ENCODE assay signal across 8 cellular contexts in the genomic region with DNA sequence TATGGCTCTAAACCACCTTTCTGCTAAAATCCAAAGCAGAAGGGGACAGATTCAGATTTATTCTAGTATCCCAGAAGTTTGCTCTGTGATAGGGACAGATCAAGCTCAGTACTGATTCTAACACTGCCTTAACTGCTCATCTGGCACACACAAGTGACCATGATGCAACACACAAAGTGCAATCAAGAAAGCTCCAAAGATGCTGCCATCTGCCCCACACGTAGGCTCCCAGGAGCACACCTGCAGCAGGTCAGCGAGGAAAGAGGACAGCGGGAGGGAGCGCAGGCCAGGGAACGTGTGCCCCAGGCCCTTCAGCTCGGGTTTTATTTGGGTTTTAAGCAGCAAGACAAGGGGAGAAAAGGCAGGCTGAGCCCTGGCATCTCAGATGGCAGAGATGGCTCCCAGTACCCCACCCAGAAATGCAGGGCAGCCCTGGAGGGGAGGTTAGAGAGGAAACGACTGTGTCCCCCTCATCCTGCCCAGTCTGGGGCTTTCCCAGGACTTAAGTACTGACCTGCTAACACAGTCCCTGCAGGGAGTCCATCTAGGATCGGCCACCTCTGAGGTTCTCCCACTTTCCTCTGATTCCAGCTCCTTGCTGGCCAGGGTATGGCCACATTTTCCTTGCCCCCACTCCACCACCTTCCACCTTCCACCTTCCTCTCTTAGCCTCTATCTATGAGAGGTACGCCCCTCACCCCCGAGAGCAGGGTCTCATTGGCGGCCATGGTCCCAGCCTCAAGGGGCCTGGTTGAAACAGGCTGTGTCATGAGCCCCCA. TPM values are rescaled to one million over a fixed set of nuclear protein-coding genes. Genes with fewer than 3 reads are reported as not detected.
DNase-seq lines count a peak whose midpoint lies in the region; ATAC-seq and TF ChIP-seq lines count a peak whose summit lies in the region.

No MANE protein-coding gene starts in this region.

- H3K9me3 Mint-ChIP-seq in GM23338, result no peaks in the 10 kb centered on the region

- H4K20me1 ChIP-seq in GM23338 (replicated peaks; ENCODE audit: insufficient read depth), result peaks cover 23% of the 10 kb centered on the region

- peaks cover 27% of the 10 kb centered on the region for H3K4me1 Mint-ChIP-seq in GM23338

- TF ChIP-seq POLR2A in sigmoid colon (IDR thresholded peaks at IDR 0.05), result no peak

- H3K9me2 ChIP-seq in GM23338 (ENCODE audit: insufficient read depth), result no peaks in the 10 kb centered on the region

- peaks cover 5% of the 10 kb centered on the region; the same call in 1 of the 2 replicates for H3K27me3 ChIP-seq in GM23338 (ENCODE audit: insufficient read depth)
- no peaks in the 10 kb centered on the region for H3K27me3 ChIP-seq in sigmoid colon

- DNase-seq in GM23338 (ENCODE audit: low spot score) (no peak), RWPE1 (ENCODE audit: low spot score) (no peak), fibroblast of peridontal ligament (ENCODE audit: extremely low read depth) (peak; percentile 28), sigmoid colon (no peak)

- H3K36me3 ChIP-seq in GM23338 (ENCODE audit: insufficient read depth), result no peaks in the 10 kb centered on the region
- H3K36me3 ChIP-seq in sigmoid colon, result peaks cover 0 to 13% (median 3%) of the 10 kb centered on the region in 4 donors

- H3K27ac Mint-ChIP-seq in GM23338, result peak overlapping the region; percentile 98

- intact Hi-C loops in sigmoid colon (cut with DNase I), result loop anchor here (5.0 kb wide), 2 partner anchors 193 to 268 kb away; no protein-coding TSS in a partner anchor

- WGBS in sigmoid colon, 2 donors, result 8 to 31% methylated on average over 11 of the region's 11 CpGs

- H3K9me3 ChIP-seq in sigmoid colon, result no peaks in the 10 kb centered on the region

- peak overlapping the region; percentile 98 for H3K4me3 Mint-ChIP-seq in GM23338

- H3K79me2 ChIP-seq in GM23338 (replicated peaks; ENCODE audit: insufficient read depth), result peaks cover 43% of the 10 kb centered on the region

- CTCF ChIA-PET in RWPE1 (lab: Yijun Ruan, JAX), result no interaction called here

- H3K36me3 Mint-ChIP-seq in GM23338 (ENCODE audit: low read depth), result peaks cover 36% of the 10 kb centered on the region

- H2AFZ ChIP-seq in GM23338, result no peak overlapping the region

- H3K27me3 Mint-ChIP-seq in GM23338 (ENCODE audit: insufficient read depth, low read depth, poor library complexity), result peaks cover 11% of the 10 kb centered on the region

- peak overlapping the region; percentile 95 for H3K4me3 ChIP-seq in GM23338
- peak overlapping the region; percentile 75 to 99 (median 83) for H3K4me3 ChIP-seq in sigmoid colon

- ATAC-seq in GM23338 (no peak), GM18907 (IDR thresholded peaks at IDR 0.05; ENCODE audit: unreplicated experiment) (no peak), GM19467 (IDR thresholded peaks at IDR 0.05; ENCODE audit: unreplicated experiment) (no peak), HG02588 (IDR thresholded peaks at IDR 0.05; ENCODE audit: unreplicated experiment) (no peak), GM21515 (IDR thresholded peaks at IDR 0.05; ENCODE audit: unreplicated experiment) (no peak)

- H3K27ac ChIP-seq in GM23338 (ENCODE audit: low read depth) (no peak overlapping the region), RWPE1 (peak overlapping the region; percentile 86), sigmoid colon (peak overlapping the region in 3 of 4 donors; percentile 81 to 87 (median 85))

- H3F3A ChIP-seq in GM23338 (replicated peaks; ENCODE audit: low read depth), result 0 out of 2 replicates have a peak, but pooled peaks cover 4% of the 10 kb centered on the region

- peaks cover 15% of the 10 kb centered on the region for H3K4me1 ChIP-seq in GM23338 (ENCODE audit: insufficient read depth)
- H3K4me1 ChIP-seq in sigmoid colon, result peaks cover 0 to 47% (median 42%) of the 10 kb centered on the region in 4 donors

- POLR2A ChIA-PET in RWPE1 (lab: Yijun Ruan, JAX; ENCODE audit: low non-redundant PET), result no interaction called here

- no peak for TF ChIP-seq CTCF in GM23338 (conservative IDR thresholded peaks at IDR 0.05; ENCODE audit: low read depth in 2 of 2)
- TF ChIP-seq CTCF in RWPE1 (conservative IDR thresholded peaks at IDR 0.05; ENCODE audit: low read depth), result no peak
- no peak for TF ChIP-seq CTCF in sigmoid colon (IDR thresholded peaks at IDR 0.05)

- H3K4me2 ChIP-seq in GM23338, result peak overlapping the region; percentile 87

- TF ChIP-seq EP300 in sigmoid colon (IDR thresholded peaks at IDR 0.05), result no peak

TF ChIP-seq in GM23338, 12 proteins besides CTCF, POLR2A, EP300 and RAD21 (continues in another document):
- no peak for TF ChIP-seq EZH2 (IDR thresholded peaks at IDR 0.05; ENCODE audit: low read depth, unreplicated experiment)
- TF ChIP-seq STAT1 (IDR thresholded peaks at IDR 0.05; ENCODE audit: unreplicated experiment), result no peak
- no peak for TF ChIP-seq POLR2AphosphoS5 (IDR thresholded peaks at IDR 0.05; ENCODE audit: low read depth)
- no peak for TF ChIP-seq CREB1 (CRISPR knock-in tag; IDR thresholded peaks at IDR 0.05; ENCODE audit: low read depth)
- TF ChIP-seq, protein P1, sequence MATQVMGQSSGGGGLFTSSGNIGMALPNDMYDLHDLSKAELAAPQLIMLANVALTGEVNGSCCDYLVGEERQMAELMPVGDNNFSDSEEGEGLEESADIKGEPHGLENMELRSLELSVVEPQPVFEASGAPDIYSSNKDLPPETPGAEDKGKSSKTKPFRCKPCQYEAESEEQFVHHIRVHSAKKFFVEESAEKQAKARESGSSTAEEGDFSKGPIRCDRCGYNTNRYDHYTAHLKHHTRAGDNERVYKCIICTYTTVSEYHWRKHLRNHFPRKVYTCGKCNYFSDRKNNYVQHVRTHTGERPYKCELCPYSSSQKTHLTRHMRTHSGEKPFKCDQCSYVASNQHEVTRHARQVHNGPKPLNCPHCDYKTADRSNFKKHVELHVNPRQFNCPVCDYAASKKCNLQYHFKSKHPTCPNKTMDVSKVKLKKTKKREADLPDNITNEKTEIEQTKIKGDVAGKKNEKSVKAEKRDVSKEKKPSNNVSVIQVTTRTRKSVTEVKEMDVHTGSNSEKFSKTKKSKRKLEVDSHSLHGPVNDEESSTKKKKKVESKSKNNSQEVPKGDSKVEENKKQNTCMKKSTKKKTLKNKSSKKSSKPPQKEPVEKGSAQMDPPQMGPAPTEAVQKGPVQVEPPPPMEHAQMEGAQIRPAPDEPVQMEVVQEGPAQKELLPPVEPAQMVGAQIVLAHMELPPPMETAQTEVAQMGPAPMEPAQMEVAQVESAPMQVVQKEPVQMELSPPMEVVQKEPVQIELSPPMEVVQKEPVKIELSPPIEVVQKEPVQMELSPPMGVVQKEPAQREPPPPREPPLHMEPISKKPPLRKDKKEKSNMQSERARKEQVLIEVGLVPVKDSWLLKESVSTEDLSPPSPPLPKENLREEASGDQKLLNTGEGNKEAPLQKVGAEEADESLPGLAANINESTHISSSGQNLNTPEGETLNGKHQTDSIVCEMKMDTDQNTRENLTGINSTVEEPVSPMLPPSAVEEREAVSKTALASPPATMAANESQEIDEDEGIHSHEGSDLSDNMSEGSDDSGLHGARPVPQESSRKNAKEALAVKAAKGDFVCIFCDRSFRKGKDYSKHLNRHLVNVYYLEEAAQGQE (IDR thresholded peaks at IDR 0.05; ENCODE audit: unreplicated experiment), result no peak
- TF ChIP-seq NANOG (IDR thresholded peaks at IDR 0.05; ENCODE audit: borderline replicate concordance), result no peak
- TF ChIP-seq, protein P2, sequence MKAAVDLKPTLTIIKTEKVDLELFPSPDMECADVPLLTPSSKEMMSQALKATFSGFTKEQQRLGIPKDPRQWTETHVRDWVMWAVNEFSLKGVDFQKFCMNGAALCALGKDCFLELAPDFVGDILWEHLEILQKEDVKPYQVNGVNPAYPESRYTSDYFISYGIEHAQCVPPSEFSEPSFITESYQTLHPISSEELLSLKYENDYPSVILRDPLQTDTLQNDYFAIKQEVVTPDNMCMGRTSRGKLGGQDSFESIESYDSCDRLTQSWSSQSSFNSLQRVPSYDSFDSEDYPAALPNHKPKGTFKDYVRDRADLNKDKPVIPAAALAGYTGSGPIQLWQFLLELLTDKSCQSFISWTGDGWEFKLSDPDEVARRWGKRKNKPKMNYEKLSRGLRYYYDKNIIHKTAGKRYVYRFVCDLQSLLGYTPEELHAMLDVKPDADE (IDR thresholded peaks at IDR 0.05), result no peak
- no peak for TF ChIP-seq JUNB (IDR thresholded peaks at IDR 0.05; ENCODE audit: unreplicated experiment)
- no peak for TF ChIP-seq ZNF331 (CRISPR knock-in tag; IDR thresholded peaks at IDR 0.05; ENCODE audit: low read depth)
- no peak for TF ChIP-seq ZNF114 (CRISPR knock-in tag; IDR thresholded peaks at IDR 0.05)

RNA-seq across cellular contexts. Expression of a gene that starts 1.2 kb away (rescaled TPM):
- total RNA-seq in GM23338 (2014; rRNA removed; shearing (Covaris generic)), result 37.2 and 41.2 TPM in 2 replicates
- polyA plus RNA-seq in GM23338 (2016; fragmentation: Nextera tagmentation; extraction: Ambion mirVana), result 16.2 and 17.5 TPM in 2 replicates
- 10 to 100 TPM; 11.8 to 19.6 (median 16.0) TPM for total RNA-seq in sigmoid colon
- 10 to 100 TPM; 12.0 to 32.9 (median 14.3) TPM for polyA plus RNA-seq in sigmoid colon

RNA-seq across cellular contexts. Expression of a gene that starts 11.3 kb away (rescaled TPM):
- 1.1 and 1.4 TPM in 2 replicates for total RNA-seq in GM23338 (2014; rRNA removed; shearing (Covaris generic))
- polyA plus RNA-seq in GM23338 (2016; fragmentation: Nextera tagmentation; extraction: Ambion mirVana), result 0.86 and 1.4 TPM in 2 replicates
- under 1 TPM in 1 of 4 donors, not detected in 3; 0.95 TPM for total RNA-seq in sigmoid colon
- polyA plus RNA-seq in sigmoid colon, result under 1 TPM in 1 of 3 donors, not detected in 2; 0.44 TPM
